In genomic region chr17:42522798-42523278, GRCh38 we compare ENCODE assay signal across 1 cellular context.
TF ChIP-seq lines count a peak whose summit lies in the region.

No MANE protein-coding gene starts in this region.

TF ChIP-seq in IMR-90, 13 proteins besides CTCF, POLR2A, EP300 and RAD21:
- no peak for TF ChIP-seq CEBPB (IDR thresholded peaks at IDR 0.05; ENCODE audit: low read depth, low read length)
- no peak for TF ChIP-seq FOS (IDR thresholded peaks at IDR 0.05; ENCODE audit: low read depth, low read length)
- no peak for TF ChIP-seq NFE2L2 (IDR thresholded peaks at IDR 0.05; ENCODE audit: low read depth, low read length)
- no peak for TF ChIP-seq RCOR1 (IDR thresholded peaks at IDR 0.05; ENCODE audit: insufficient replicate concordance, low read length)
- TF ChIP-seq MAFK (IDR thresholded peaks at IDR 0.05; ENCODE audit: low read depth, low read length), result no peak
- no peak for TF ChIP-seq MAZ (IDR thresholded peaks at IDR 0.05; ENCODE audit: borderline replicate concordance, low read depth, low read length)
- no peak for TF ChIP-seq BHLHE40 (IDR thresholded peaks at IDR 0.05; ENCODE audit: low read depth, low read length)
- TF ChIP-seq SMC3 (IDR thresholded peaks at IDR 0.05; ENCODE audit: low read depth, low read length), result no peak
- no peak for TF ChIP-seq CHD1 (IDR thresholded peaks at IDR 0.05; ENCODE audit: low read depth, low read length)
- no peak for TF ChIP-seq ELK1 (IDR thresholded peaks at IDR 0.05; ENCODE audit: borderline replicate concordance, low read depth, low read length)
- TF ChIP-seq USF2 (IDR thresholded peaks at IDR 0.05; ENCODE audit: low read depth, low read length), result no peak
- no peak for TF ChIP-seq MXI1 (IDR thresholded peaks at IDR 0.05; ENCODE audit: borderline replicate concordance, low read depth, low read length)
- TF ChIP-seq RFX5 (IDR thresholded peaks at IDR 0.05; ENCODE audit: low read depth, low read length), result no peak
